In the genomic region with DNA sequence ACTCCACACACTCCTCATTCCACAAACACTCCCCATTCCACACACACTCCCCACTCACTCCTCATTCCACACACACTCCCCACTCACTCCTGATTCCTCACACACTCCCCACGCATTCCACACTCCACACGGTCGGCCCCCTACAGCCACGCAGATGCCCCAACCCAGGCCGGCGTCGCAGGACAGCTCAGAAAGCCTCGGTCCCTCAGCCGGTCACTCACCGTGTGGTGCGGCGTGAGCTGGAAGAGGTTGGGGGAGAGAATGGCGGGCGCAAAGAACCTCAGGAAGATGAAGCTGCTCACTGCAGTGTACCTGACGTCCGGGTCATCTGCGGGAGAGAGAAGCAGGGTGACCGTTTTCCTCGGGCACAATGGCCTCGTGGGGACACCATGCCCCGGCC, we compare ENCODE assay signal across 28 cellular contexts. TPM values are rescaled to one million over a fixed set of nuclear protein-coding genes. Genes with fewer than 3 reads are reported as not detected.
"Had no signal": no experiment of that assay in that cellular context is flagged by ENCODE, and none has a peak within 500 bp of the region (broad histone marks: within the 10 kb centered on the region; RNA-seq: fewer than 3 reads in every experiment).

No MANE protein-coding gene starts in this region.

- H3K4me1 ChIP-seq: colonic mucosa, gastrocnemius medialis, pancreas, sigmoid colon, testis, tibial artery had no signal

- H3K27ac ChIP-seq: colonic mucosa, epithelial cell of prostate, gastrocnemius medialis, neutrophil, pancreas, sigmoid colon, stomach, testis, tibial artery had no signal

- DNase-seq: colonic mucosa; effector CD8-positive, alpha-beta T cell; endodermal cell; foreskin fibroblast; gastrocnemius medialis; hypothalamus; immature natural killer cell; islet precursor cell; kidney glomerular epithelial cell; mammary epithelial cell; mesendoderm; midbrain; naive thymus-derived CD4-positive, alpha-beta T cell; retina; sigmoid colon; stimulated activated CD4-positive, alpha-beta T cell treated with anti-CD3 and anti-CD28 coated beads, Interleukin-2, amount 100 ng/mL, for 24 hours; stimulated activated CD4-positive, alpha-beta T cell treated with anti-CD3 and anti-CD28 coated beads, Interleukin-4, amount 100 ng/mL, for 24 hours; stimulated activated naive CD4-positive, alpha-beta T cell treated with Interleukin-2 at 50 U/mL for 16 hours; stomach; substantia nigra; testis; tibial artery had no signal

- FAIRE-seq: pancreas had no signal

- H3K9me3 ChIP-seq: colonic mucosa, gastrocnemius medialis, neutrophil, pancreas, sigmoid colon, stomach, testis, tibial artery had no signal

- H3K27me3 ChIP-seq: colonic mucosa, gastrocnemius medialis, neutrophil, pancreas, sigmoid colon, stomach, testis, tibial artery had no signal

- ATAC-seq: esophagus mucosa; gastrocnemius medialis; pancreas; stimulated activated effector memory CD8-positive, alpha-beta T cell treated with anti-CD3 and anti-CD28 coated beads, Interleukin-12 subunit alpha, Interleukin-12 subunit beta, amount 100 ng/mL, for 72 hours had no signal

- H3K4me3 ChIP-seq: colonic mucosa, gastrocnemius medialis, pancreas, sigmoid colon, stomach, testis, tibial artery had no signal

- H3K36me3 ChIP-seq: colonic mucosa, pancreas had no signal

RNA-seq across cellular contexts. Expression of gene C13orf46, which starts 39.0 kb away (rescaled TPM):
- polyA plus RNA-seq: neural cell had no signal
